In the genomic region with DNA sequence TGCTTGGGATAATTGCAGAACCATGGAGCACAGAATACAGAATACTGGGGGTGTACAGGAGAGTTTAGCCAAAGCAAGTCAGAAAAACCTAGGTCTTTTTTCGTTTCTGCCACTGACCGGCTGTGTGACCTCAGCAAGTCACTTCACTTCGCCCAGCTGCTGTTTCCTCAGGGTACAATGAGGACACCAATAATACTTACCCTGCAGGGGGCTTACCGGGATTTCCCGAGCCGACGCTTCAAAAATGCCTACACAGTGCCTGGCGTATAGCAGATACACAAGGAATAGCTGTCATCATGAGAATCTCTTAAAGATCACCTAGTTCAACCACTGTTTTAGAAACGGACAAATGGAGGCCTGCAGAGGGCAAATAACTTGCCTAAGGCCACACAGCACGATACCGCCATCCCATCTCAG, we compare ENCODE assay signal across 12 cellular contexts. TPM values are rescaled to one million over a fixed set of nuclear protein-coding genes. Genes with fewer than 3 reads are reported as not detected.
DNase-seq lines count a peak whose midpoint lies in the region; ATAC-seq and TF ChIP-seq lines count a peak whose summit lies in the region.
"Had no signal": no experiment of that assay in that cellular context is flagged by ENCODE, and none has a peak within 500 bp of the region (broad histone marks: within the 10 kb centered on the region; RNA-seq: fewer than 3 reads in every experiment).

No MANE protein-coding gene starts in this region.

- H3K9me2 ChIP-seq in GM23338 (ENCODE audit: insufficient read depth): no peaks in the 10 kb centered on the region
- no peaks in the 10 kb centered on the region for H3K9me2 ChIP-seq in hepatocyte (replicated peaks; ENCODE audit: insufficient read depth)

- no peaks in the 10 kb centered on the region for H3K9me3 Mint-ChIP-seq in GM23338
- no peaks in the 10 kb centered on the region for H3K9me3 Mint-ChIP-seq in activated naive CD8-positive, alpha-beta T cell treated with anti-CD3 and anti-CD28 coated beads, Interleukin-2, amount 50 U/mL, for 24 hours
- H3K9me3 Mint-ChIP-seq: activated naive CD4-positive, alpha-beta T cell treated with anti-CD3 and anti-CD28 coated beads for 36 hours; T-helper 1 cell treated with Interleukin-12 subunit alpha and Interleukin-12 subunit beta and Interleukin-4 antibody, amounts not matched to agents 30 μg/mL and 1 μg/mL, for 36 hours had no signal

- peak; percentile 62 for DNase-seq in GM23338 (ENCODE audit: low spot score)
- DNase-seq in activated naive CD8-positive, alpha-beta T cell treated with anti-CD3 and anti-CD28 coated beads, Interleukin-2, amount 50 U/mL, for 24 hours: no peak
- DNase-seq in hepatocyte (ENCODE audit: low spot score): no peak
- DNase-seq in gastrocnemius medialis: no peak
- DNase-seq in GDM1 (lab: John Stamatoyannopoulos, UW): no peak
- DNase-seq in RWPE1 (ENCODE audit: low spot score): no peak
- DNase-seq: activated naive CD4-positive, alpha-beta T cell treated with anti-CD3 and anti-CD28 coated beads for 36 hours; GF-D8; NCI-H1436 treated with DMSO at 0.1 percent for 48 hours had no signal

- POLR2A ChIA-PET in RWPE1 (lab: Yijun Ruan, JAX; ENCODE audit: low non-redundant PET): no interaction called here

- WGBS in hepatocyte (ENCODE audit: low lambda C conversion rate, missing lambda C conversion rate): 34% methylated on average over 11 of the region's 11 CpGs

- H3K27me3 ChIP-seq in GM23338 (ENCODE audit: insufficient read depth) (no peaks in the 10 kb centered on the region), hepatocyte (no peaks in the 10 kb centered on the region), gastrocnemius medialis (no peaks in the 10 kb centered on the region)

- no peaks in the 10 kb centered on the region for H3K79me2 ChIP-seq in GM23338 (replicated peaks; ENCODE audit: insufficient read depth)
- H3K79me2 ChIP-seq in hepatocyte: no peaks in the 10 kb centered on the region

- H3K9me3 ChIP-seq in hepatocyte (ENCODE audit: low read depth) (no peaks in the 10 kb centered on the region), gastrocnemius medialis (no peaks in the 10 kb centered on the region)

- H3K4me2 ChIP-seq in GM23338 (peak overlapping the region; percentile 72), hepatocyte (peak overlapping the region; percentile 94)

- H3K4me3 ChIP-seq in GM23338 (peak overlapping the region; percentile 75), hepatocyte (peak overlapping the region; percentile 23), gastrocnemius medialis (peak overlapping the region; percentile 51 to 57 (median 52))

- no peaks in the 10 kb centered on the region for H4K20me1 ChIP-seq in GM23338 (replicated peaks; ENCODE audit: insufficient read depth)
- H4K20me1 ChIP-seq in hepatocyte (ENCODE audit: insufficient read depth, poor library complexity, severe bottlenecking): no peaks in the 10 kb centered on the region

- H3K4me1 ChIP-seq in GM23338 (ENCODE audit: insufficient read depth) (peaks cover 38% of the 10 kb centered on the region), hepatocyte (ENCODE audit: insufficient read depth) (peaks cover 35% of the 10 kb centered on the region), gastrocnemius medialis (peaks cover 12 to 17% of the 10 kb centered on the region in 2 donors)

- H3K4me1 Mint-ChIP-seq in GM23338: peaks cover 51% of the 10 kb centered on the region
- peaks cover 6% of the 10 kb centered on the region for H3K4me1 Mint-ChIP-seq in activated naive CD8-positive, alpha-beta T cell treated with anti-CD3 and anti-CD28 coated beads, Interleukin-2, amount 50 U/mL, for 24 hours

- intact Hi-C loops in gastrocnemius medialis (cut with DNase I; ENCODE audit: low total_unique reads): no loop called here

- 0 out of 2 replicates have a peak, but pooled peaks cover 6% of the 10 kb centered on the region for H3F3A ChIP-seq in GM23338 (replicated peaks; ENCODE audit: low read depth)

- H3K36me3 ChIP-seq in GM23338 (ENCODE audit: insufficient read depth) (no peaks in the 10 kb centered on the region), hepatocyte (replicated peaks; ENCODE audit: insufficient read depth, low read depth) (no peaks in the 10 kb centered on the region), gastrocnemius medialis (no peaks in the 10 kb centered on the region)

- in situ Hi-C loops in gastrocnemius medialis (cut with MboI; ENCODE audit: low sequenced_read_pairs in 4 of 4): no loop called here

- peak overlapping the region; percentile 97 for H2AFZ ChIP-seq in GM23338
- H2AFZ ChIP-seq in hepatocyte: peak overlapping the region; percentile 55

- no peak overlapping the region; the same call in 1 of the 2 replicates for H3K27ac Mint-ChIP-seq in GM23338
- no peak overlapping the region for H3K27ac Mint-ChIP-seq in activated naive CD8-positive, alpha-beta T cell treated with anti-CD3 and anti-CD28 coated beads, Interleukin-2, amount 50 U/mL, for 24 hours
- H3K27ac Mint-ChIP-seq: activated naive CD4-positive, alpha-beta T cell treated with anti-CD3 and anti-CD28 coated beads for 36 hours; T-helper 1 cell treated with Interleukin-12 subunit alpha and Interleukin-12 subunit beta and Interleukin-4 antibody, amounts not matched to agents 30 μg/mL and 1 μg/mL, for 36 hours had no signal

- peaks cover 13% of the 10 kb centered on the region for H3K27me3 Mint-ChIP-seq in GM23338 (ENCODE audit: insufficient read depth, low read depth, poor library complexity)
- H3K27me3 Mint-ChIP-seq in activated naive CD8-positive, alpha-beta T cell treated with anti-CD3 and anti-CD28 coated beads, Interleukin-2, amount 50 U/mL, for 24 hours: peaks cover 40% of the 10 kb centered on the region

- H3K4me3 Mint-ChIP-seq in GM23338: peak overlapping the region; percentile 83
- H3K4me3 Mint-ChIP-seq in activated naive CD8-positive, alpha-beta T cell treated with anti-CD3 and anti-CD28 coated beads, Interleukin-2, amount 50 U/mL, for 24 hours: peak overlapping the region; percentile 27
- H3K4me3 Mint-ChIP-seq: activated naive CD4-positive, alpha-beta T cell treated with anti-CD3 and anti-CD28 coated beads for 36 hours; T-helper 1 cell treated with Interleukin-12 subunit alpha and Interleukin-12 subunit beta and Interleukin-4 antibody, amounts not matched to agents 30 μg/mL and 1 μg/mL, for 36 hours had no signal

- no peak for TF ChIP-seq CTCF in GM23338 (conservative IDR thresholded peaks at IDR 0.05; ENCODE audit: low read depth in 2 of 2)
- TF ChIP-seq CTCF in hepatocyte (IDR thresholded peaks at IDR 0.05; ENCODE audit: poor library complexity): no peak
- TF ChIP-seq CTCF in gastrocnemius medialis (IDR thresholded peaks at IDR 0.05 in 4 of 5, conservative IDR thresholded peaks at IDR 0.05 in 1 of 5): no peak
- TF ChIP-seq CTCF in RWPE1 (conservative IDR thresholded peaks at IDR 0.05; ENCODE audit: low read depth): no peak

- ATAC-seq in GM23338 (peak; percentile 18; the same call in 2 of the 3 replicates), gastrocnemius medialis (no peak), GM21447 (IDR thresholded peaks at IDR 0.05; ENCODE audit: unreplicated experiment) (no peak), HG02588 (IDR thresholded peaks at IDR 0.05; ENCODE audit: unreplicated experiment) (no peak)
- no peak for ATAC-seq in activated naive CD8-positive, alpha-beta T cell treated with anti-CD3 and anti-CD28 coated beads, Interleukin-2, amount 50 U/mL, for 24 hours

- H3K27ac ChIP-seq in GM23338 (ENCODE audit: low read depth) (no peak overlapping the region), hepatocyte (peak overlapping the region; percentile 75), gastrocnemius medialis (peak overlapping the region; percentile 49 to 78 (median 74)), RWPE1 (no peak overlapping the region)

- TF ChIP-seq POLR2A in gastrocnemius medialis (IDR thresholded peaks at IDR 0.05): no peak

- CTCF ChIA-PET in RWPE1 (lab: Yijun Ruan, JAX): interaction anchor here (0.9 kb wide), 1 partner anchor 17 kb away, joined by 4 read pairs; no protein-coding TSS in a partner anchor

- no peaks in the 10 kb centered on the region for H3K36me3 Mint-ChIP-seq in GM23338 (ENCODE audit: low read depth)
- H3K36me3 Mint-ChIP-seq in activated naive CD8-positive, alpha-beta T cell treated with anti-CD3 and anti-CD28 coated beads, Interleukin-2, amount 50 U/mL, for 24 hours (ENCODE audit: low read depth): no peaks in the 10 kb centered on the region

TF ChIP-seq in GM23338, 12 proteins besides CTCF, POLR2A, EP300 and RAD21:
- TF ChIP-seq POLR2AphosphoS5 (IDR thresholded peaks at IDR 0.05; ENCODE audit: low read depth): no peak
- no peak for TF ChIP-seq CREB1 (CRISPR knock-in tag; IDR thresholded peaks at IDR 0.05; ENCODE audit: low read depth)
- no peak for TF ChIP-seq ZNF114 (CRISPR knock-in tag; IDR thresholded peaks at IDR 0.05)
- no peak for TF ChIP-seq EZH2phosphoT487 (IDR thresholded peaks at IDR 0.05; ENCODE audit: unreplicated experiment)
- TF ChIP-seq ZNF331 (CRISPR knock-in tag; IDR thresholded peaks at IDR 0.05; ENCODE audit: low read depth): no peak

RNA-seq across cellular contexts. Expression of a gene that starts 0.8 kb away (rescaled TPM):
- 6.0 and 6.3 TPM in 2 replicates for total RNA-seq in GM23338 (2014; rRNA removed; shearing (Covaris generic))
- polyA plus RNA-seq in GM23338 (2016; fragmentation: Nextera tagmentation; extraction: Ambion mirVana) (3.9 and 4.9 TPM in 2 replicates), hepatocyte (5.7 and 10.3 TPM in 2 replicates)
- total RNA-seq in hepatocyte (4.3 and 5.6 TPM in 2 replicates), gastrocnemius medialis (10 to 100 TPM in 1 of 4 donors, 1 to 10 TPM in 3; 5.3 to 12.5 (median 8.2) TPM)
- total RNA-seq: activated naive CD4-positive, alpha-beta T cell treated with anti-CD3 and anti-CD28 coated beads for 36 hours had no signal

RNA-seq across cellular contexts. Expression of a gene that starts 40.8 kb away (rescaled TPM):
- total RNA-seq in GM23338 (2014; rRNA removed; shearing (Covaris generic)): 29.2 and 39.7 TPM in 2 replicates
- polyA plus RNA-seq in GM23338 (2016; fragmentation: Nextera tagmentation; extraction: Ambion mirVana): 20.0 and 23.5 TPM in 2 replicates
- 38.5 and 41.0 TPM in 2 replicates for total RNA-seq in hepatocyte
- polyA plus RNA-seq in hepatocyte: 14.6 and 16.1 TPM in 2 replicates
- total RNA-seq in gastrocnemius medialis: 10 to 100 TPM in 1 of 4 donors, 1 to 10 TPM in 2, under 1 TPM in 1; 0.72 to 15.3 (median 2.3) TPM

Comparison
In these comparisons a context has a peak if more than half of its experiments do, and no peak if none do; other contexts are left out.
1. H3K27ac ChIP-seq: peak in hepatocyte (single experiment) and gastrocnemius medialis (4 of 4); none in GM23338 (single experiment) and RWPE1 (single experiment).
2. H3K4me3 ChIP-seq: peak in every context shown above with its lines; median percentile 75 in GM23338; 52 in gastrocnemius medialis; 23 in hepatocyte.